11 cellular contexts compared by ENCODE assay signal in the genomic region with DNA sequence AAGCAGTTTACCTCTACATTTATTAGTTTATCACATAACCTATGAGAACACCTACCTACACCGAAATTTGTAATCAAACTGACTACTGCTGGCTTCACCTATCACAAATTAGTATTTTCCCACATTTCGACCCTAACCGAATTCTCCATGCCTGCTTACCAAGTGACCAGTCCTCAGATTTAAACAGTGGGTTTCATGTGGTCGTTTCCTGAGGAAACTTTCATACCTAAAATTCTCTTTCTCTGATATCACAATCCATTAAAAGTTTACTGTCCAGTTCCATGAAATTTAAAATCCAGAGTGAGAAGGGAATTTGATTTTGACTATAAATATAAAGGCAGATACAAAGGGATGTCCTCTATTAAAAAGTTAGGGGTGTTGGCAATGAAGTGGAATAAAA. TPM values are rescaled to one million over a fixed set of nuclear protein-coding genes. Genes with fewer than 3 reads are reported as not detected.
DNase-seq lines count a peak whose midpoint lies in the region; TF ChIP-seq lines count a peak whose summit lies in the region.
"Had no signal": no experiment of that assay in that cellular context is flagged by ENCODE, and none has a peak within 500 bp of the region (broad histone marks: within the 10 kb centered on the region; RNA-seq: fewer than 3 reads in every experiment).

No MANE protein-coding gene starts in this region.

- H2AK5ac ChIP-seq in mesendoderm (ENCODE audit: low read length), result no peak overlapping the region

- no peaks in the 10 kb centered on the region for H3K27me3 ChIP-seq in mesendoderm (ENCODE audit: insufficient read depth, low read length, poor library complexity)
- H3K27me3 ChIP-seq in thyroid gland, result no peaks in the 10 kb centered on the region

- DNase-seq in M059J (ENCODE audit: low read depth) (peak; percentile 63), mesendoderm (no peak), thyroid gland (no peak), amygdala (lab: John Stamatoyannopoulos, UW) (no peak), NCI-H1105 treated with DMSO at 0.1 percent for 48 hours (lab: John Stamatoyannopoulos, UW) (no peak), UCSD-AML1 (lab: John Stamatoyannopoulos, UW; ENCODE audit: unreplicated experiment) (no peak), D341Med (ENCODE audit: low spot score) (no peak)
- DNase-seq: activated T-cell treated with anti-CD3 and anti-CD28 coated beads, Interleukin-2, amount 50 U/mL, for 72 hours; NCI-H774 had no signal

- TF ChIP-seq POLR2A in thyroid gland (IDR thresholded peaks at IDR 0.05), result no peak

- H4K5ac ChIP-seq in mesendoderm (ENCODE audit: low read length), result no peak overlapping the region

- no peak overlapping the region for H2BK15ac ChIP-seq in mesendoderm (replicated peaks; ENCODE audit: low read depth)

- H3K79me2 ChIP-seq in mesendoderm (ENCODE audit: control insufficient read depth, insufficient read depth, low read length), result peaks cover 27% of the 10 kb centered on the region

- H3K4me1 ChIP-seq in mesendoderm (ENCODE audit: control insufficient read depth, low read depth, low read length) (no peaks in the 10 kb centered on the region), thyroid gland (peaks cover 44 to 57% of the 10 kb centered on the region in 2 donors)

- no peak overlapping the region for H3K18ac ChIP-seq in mesendoderm (ENCODE audit: low read length)

- H3K9me3 ChIP-seq in thyroid gland, result no peaks in the 10 kb centered on the region

- H3K9ac ChIP-seq in mesendoderm (ENCODE audit: low read length), result peak overlapping the region; percentile 41

- H3K4me2 ChIP-seq in mesendoderm (ENCODE audit: low read length), result no peak overlapping the region

- H3K4me3 ChIP-seq in mesendoderm (ENCODE audit: low read length), result no peak overlapping the region
- H3K4me3 ChIP-seq in thyroid gland (replicated peaks in 1 of 3), result peak overlapping the region in 2 of 3 donors; percentile 70 to 86
- H3K4me3 ChIP-seq: K562 had no signal

- H3K56ac ChIP-seq in mesendoderm (ENCODE audit: low read length), result peak overlapping the region; percentile 56

- intact Hi-C loops in thyroid gland (cut with DNase I), result no loop called here

- H3K27ac ChIP-seq in cingulate gyrus (ENCODE audit: low read depth, low read length), result peak overlapping the region; percentile 42
- H3K27ac ChIP-seq in mesendoderm (ENCODE audit: low read depth, low read length), result no peak overlapping the region
- H3K27ac ChIP-seq in thyroid gland, result peak overlapping the region; percentile 95 to 97 (median 96)

- WGBS in mesendoderm (ENCODE audit: extremely low coverage, insufficient coverage, low lambda C conversion rate), result no CpG with 5 or more reads among the region's 4 CpGs
- WGBS in thyroid gland, 2 donors, result 39 to 40% methylated on average over 4 of the region's 4 CpGs

- H3K23ac ChIP-seq in mesendoderm (ENCODE audit: low read length), result no peak overlapping the region

- H3K36me3 ChIP-seq in mesendoderm (ENCODE audit: control insufficient read depth, insufficient read depth, low read length) (no peaks in the 10 kb centered on the region), thyroid gland (no peaks in the 10 kb centered on the region)

- no peak for TF ChIP-seq CTCF in thyroid gland (IDR thresholded peaks at IDR 0.05)

- no peak overlapping the region for H4K8ac ChIP-seq in mesendoderm (ENCODE audit: low read depth, low read length)

- no peak overlapping the region for H2BK120ac ChIP-seq in mesendoderm (ENCODE audit: low read depth, low read length)

- H3K79me1 ChIP-seq in mesendoderm (ENCODE audit: low read length), result peaks cover 2% of the 10 kb centered on the region

- H3K4ac ChIP-seq in mesendoderm (ENCODE audit: low read depth, low read length), result no peak overlapping the region

- H2BK5ac ChIP-seq in mesendoderm (ENCODE audit: low read length), result no peak overlapping the region

RNA-seq across cellular contexts. Expression of a gene that starts 1.9 kb away (rescaled TPM):
- total RNA-seq in M059J (2014; rRNA removed; shearing (Covaris generic)), result 240 and 344 TPM in 2 replicates
- polyA plus RNA-seq in mesendoderm (2013, experiment 1 of 2), result 29.3 TPM
- 28.9 TPM for polyA plus RNA-seq in mesendoderm (2013, experiment 2 of 2)
- total RNA-seq in thyroid gland, result 100 to 1,000 TPM; 110 to 171 (median 156) TPM
